15 cellular contexts compared by ENCODE assay signal in genomic region chr6:112016335-112016734, GRCh38. TPM values are rescaled to one million over a fixed set of nuclear protein-coding genes. Genes with fewer than 3 reads are reported as not detected.
A peak's percentile ranks its signal among the peaks of the same experiment; 100 is the strongest.
DNase-seq lines count a peak whose midpoint lies in the region; ATAC-seq, FAIRE-seq and TF ChIP-seq lines count a peak whose summit lies in the region.
"Had no signal": no experiment of that assay in that cellular context is flagged by ENCODE, and none has a peak within 500 bp of the region (broad histone marks: within the 10 kb centered on the region; RNA-seq: fewer than 3 reads in every experiment).

No MANE protein-coding gene starts in this region.

- no peak overlapping the region for H3K4ac ChIP-seq in neuronal stem cell (ENCODE audit: low read length)

- H2AK5ac ChIP-seq in neuronal stem cell (ENCODE audit: low read depth, low read length) = no peak overlapping the region

- no peak overlapping the region for H3K23ac ChIP-seq in neuronal stem cell (ENCODE audit: low read depth, low read length, poor library complexity)

- no peak overlapping the region for H3K4me2 ChIP-seq in neuronal stem cell (ENCODE audit: insufficient read depth, low read length, poor library complexity, severe bottlenecking)

- peak; percentile 26 for ATAC-seq in left lung
- ATAC-seq in stimulated activated naive CD8-positive, alpha-beta T cell treated with anti-CD3 and anti-CD28 coated beads, Interleukin-15, Interleukin-2, amounts not matched to agents 100 U/mL and 50 U/mL, for 24 hours = peak; percentile 82
- ATAC-seq in natural killer cell treated with Interleukin-12 subunit alpha and Interleukin-12 subunit beta and Interleukin-15 and Interleukin-18, amount 100 ng/mL, for 72 hours = no peak
- ATAC-seq: Panc1 had no signal

- no peak overlapping the region for H3K4me3 ChIP-seq in left lung
- H3K4me3 ChIP-seq in small intestine (ENCODE audit: low read depth in 1 of 2, low read length in 2 of 2) = no peak overlapping the region
- H3K4me3 ChIP-seq in neuronal stem cell (ENCODE audit: low read length in 2 of 2) = no peak overlapping the region

- H2BK15ac ChIP-seq in neuronal stem cell (ENCODE audit: low read length) = no peak overlapping the region

- no peaks in the 10 kb centered on the region for H3K4me1 ChIP-seq in left lung
- H3K4me1 ChIP-seq in small intestine (ENCODE audit: control insufficient read depth in 2 of 2, insufficient read depth in 1 of 2, low read depth in 1 of 2, low read length in 1 of 2) = peaks cover 0 to 11% of the 10 kb centered on the region in 2 donors
- peaks cover 6 to 19% of the 10 kb centered on the region in 2 donors for H3K4me1 ChIP-seq in neuronal stem cell (ENCODE audit: control insufficient read depth in 2 of 2, insufficient read depth in 1 of 2, low read depth in 1 of 2, low read length in 2 of 2)

- peak; percentile 60 to 63 for DNase-seq in activated CD4-positive, alpha-beta T cell treated with anti-CD3 and anti-CD28 coated beads for 4 hours
- DNase-seq in activated CD4-positive, alpha-beta T cell treated with anti-CD3 and anti-CD28 coated beads for 1 hour = no peak
- peak; percentile 54 for DNase-seq in activated T-helper 9 cell treated with anti-CD3 and anti-CD28 coated beads, Interleukin-2, amount 50 U/mL, for 16 hours (ENCODE audit: low read depth)
- no peak for DNase-seq in left lung
- DNase-seq in stimulated activated naive CD8-positive, alpha-beta T cell treated with anti-CD3 and anti-CD28 coated beads, Interleukin-15, Interleukin-2, amounts not matched to agents 100 U/mL and 50 U/mL, for 24 hours = peak; percentile 70
- no peak for DNase-seq in small intestine
- DNase-seq in neuronal stem cell (ENCODE audit: low spot score) = no peak
- DNase-seq in natural killer cell treated with Interleukin-12 subunit alpha and Interleukin-12 subunit beta and Interleukin-15 and Interleukin-18, amount 100 ng/mL, for 72 hours (ENCODE audit: low spot score) = no peak
- DNase-seq: activated CD8-positive, alpha-beta memory T cell treated with anti-CD3 and anti-CD28 coated beads, Interleukin-2, amount 10 ng/mL, durations not matched to agents 7 days and 5 days; NCI-H1436 treated with DMSO at 0.1 percent for 48 hours; retina had no signal

- no peak overlapping the region for H3K27ac ChIP-seq in left lung
- H3K27ac ChIP-seq in small intestine (ENCODE audit: low read depth in 1 of 2, low read length in 1 of 2) = no peak overlapping the region
- H3K27ac ChIP-seq in neuronal stem cell (replicated peaks; ENCODE audit: low read length) = no peak overlapping the region

- no peaks in the 10 kb centered on the region for H3K36me3 Mint-ChIP-seq in natural killer cell treated with Interleukin-12 subunit alpha and Interleukin-12 subunit beta and Interleukin-15 and Interleukin-18, amount 100 ng/mL, for 72 hours
- H3K36me3 Mint-ChIP-seq: activated CD8-positive, alpha-beta memory T cell treated with anti-CD3 and anti-CD28 coated beads, Interleukin-2, amount 10 ng/mL, durations not matched to agents 7 days and 5 days had no signal

- WGBS in small intestine, 3 donors = 64 to 85% (median 74%) methylated on average over 6 of the region's 6 CpGs
- WGBS in neuronal stem cell (ENCODE audit: extremely low coverage in 2 of 2, insufficient read length in 2 of 2, insufficient replicate concordance in 1 of 2), 2 donors = no CpG with 5 or more reads among the region's 6 CpGs

- H2BK120ac ChIP-seq in neuronal stem cell (ENCODE audit: low read depth, low read length) = no peak overlapping the region

- H3K9ac ChIP-seq in neuronal stem cell (ENCODE audit: low read depth, low read length, poor library complexity) = no peak overlapping the region

- H3K14ac ChIP-seq in neuronal stem cell (ENCODE audit: low read length) = no peak overlapping the region

- no peak overlapping the region for H2BK5ac ChIP-seq in neuronal stem cell (ENCODE audit: low read length)

- no peak overlapping the region for H2AFZ ChIP-seq in neuronal stem cell (ENCODE audit: low read length)

- no peak overlapping the region for H3K27ac Mint-ChIP-seq in natural killer cell treated with Interleukin-12 subunit alpha and Interleukin-12 subunit beta and Interleukin-15 and Interleukin-18, amount 100 ng/mL, for 72 hours
- H3K27ac Mint-ChIP-seq: activated CD8-positive, alpha-beta memory T cell treated with anti-CD3 and anti-CD28 coated beads, Interleukin-2, amount 10 ng/mL, durations not matched to agents 7 days and 5 days had no signal

- no peak overlapping the region for H4K8ac ChIP-seq in neuronal stem cell (ENCODE audit: low read depth, low read length)

- H3K4me3 Mint-ChIP-seq in natural killer cell treated with Interleukin-12 subunit alpha and Interleukin-12 subunit beta and Interleukin-15 and Interleukin-18, amount 100 ng/mL, for 72 hours = no peak overlapping the region
- H3K4me3 Mint-ChIP-seq: activated CD8-positive, alpha-beta memory T cell treated with anti-CD3 and anti-CD28 coated beads, Interleukin-2, amount 10 ng/mL, durations not matched to agents 7 days and 5 days had no signal

- TF ChIP-seq CTCF in left lung (IDR thresholded peaks at IDR 0.05) = no peak

- H3K27me3 Mint-ChIP-seq in natural killer cell treated with Interleukin-12 subunit alpha and Interleukin-12 subunit beta and Interleukin-15 and Interleukin-18, amount 100 ng/mL, for 72 hours = no peaks in the 10 kb centered on the region
- H3K27me3 Mint-ChIP-seq: activated CD8-positive, alpha-beta memory T cell treated with anti-CD3 and anti-CD28 coated beads, Interleukin-2, amount 10 ng/mL, durations not matched to agents 7 days and 5 days had no signal

- H3K4me1 Mint-ChIP-seq in natural killer cell treated with Interleukin-12 subunit alpha and Interleukin-12 subunit beta and Interleukin-15 and Interleukin-18, amount 100 ng/mL, for 72 hours (ENCODE audit: low read depth in 2 of 2) = no peaks in the 10 kb centered on the region

- H3K9me3 Mint-ChIP-seq in natural killer cell treated with Interleukin-12 subunit alpha and Interleukin-12 subunit beta and Interleukin-15 and Interleukin-18, amount 100 ng/mL, for 72 hours = no peaks in the 10 kb centered on the region

- no peaks in the 10 kb centered on the region for H3K79me1 ChIP-seq in neuronal stem cell (ENCODE audit: low read depth, low read length)

- no peak for FAIRE-seq in small intestine (lab: Jason Lieb, UNC)

- H3K36me3 ChIP-seq in left lung = no peaks in the 10 kb centered on the region
- no peaks in the 10 kb centered on the region for H3K36me3 ChIP-seq in small intestine (ENCODE audit: control insufficient read depth in 2 of 2, insufficient read depth in 2 of 2, low read length in 2 of 2)
- no peaks in the 10 kb centered on the region for H3K36me3 ChIP-seq in neuronal stem cell (replicated peaks in 1 of 2; ENCODE audit: control insufficient read depth in 2 of 2, insufficient read depth in 2 of 2, low read length in 2 of 2)

- no peak overlapping the region for H4K91ac ChIP-seq in neuronal stem cell (ENCODE audit: low read depth, low read length, poor library complexity)

- H3K18ac ChIP-seq in neuronal stem cell (ENCODE audit: low read length) = no peak overlapping the region

- no peaks in the 10 kb centered on the region for H3K9me3 ChIP-seq in left lung
- H3K9me3 ChIP-seq in small intestine (ENCODE audit: control insufficient read depth, low read depth) = no peaks in the 10 kb centered on the region
- H3K9me3 ChIP-seq in neuronal stem cell (replicated peaks in 1 of 2; ENCODE audit: control insufficient read depth in 2 of 2, insufficient read depth in 1 of 2, low read depth in 1 of 2, low read length in 2 of 2) = no peaks in the 10 kb centered on the region

- intact Hi-C loops in left lung (cut with DNase I) = no loop called here

- no peak overlapping the region for H2BK12ac ChIP-seq in neuronal stem cell (ENCODE audit: low read length)

- no peaks in the 10 kb centered on the region for H3K27me3 ChIP-seq in left lung
- H3K27me3 ChIP-seq in small intestine (ENCODE audit: control insufficient read depth in 2 of 2, insufficient read depth in 2 of 2, low read length in 2 of 2) = no peaks in the 10 kb centered on the region
- H3K27me3 ChIP-seq in neuronal stem cell (ENCODE audit: control insufficient read depth in 3 of 3, insufficient read depth in 3 of 3, low read depth in 1 of 3, low read length in 3 of 3) = no peaks in the 10 kb centered on the region

RNA-seq across cellular contexts. Expression of gene CCN6, which starts 37.6 kb away (rescaled TPM):
- not detected for total RNA-seq in left lung
- not detected for polyA plus RNA-seq in small intestine
- not detected for polyA plus RNA-seq in neuronal stem cell (2013, experiment 1 of 2)
- not detected for polyA plus RNA-seq in neuronal stem cell (2013, experiment 2 of 2)
- not detected for total RNA-seq in natural killer cell treated with Interleukin-12 subunit alpha and Interleukin-12 subunit beta and Interleukin-15 and Interleukin-18, amount 100 ng/mL, for 72 hours
- total RNA-seq: activated CD8-positive, alpha-beta memory T cell treated with anti-CD3 and anti-CD28 coated beads, Interleukin-2, amount 10 ng/mL, durations not matched to agents 7 days and 5 days; liver; ureter had no signal
- polyA plus RNA-seq: AG04450 had no signal

Comparison
In these comparisons a context has a peak if more than half of its experiments do, and no peak if none do; other contexts are left out.
1. DNase-seq: peak in activated CD4-positive, alpha-beta T cell treated with anti-CD3 and anti-CD28 coated beads for 4 hours (2 of 2), activated T-helper 9 cell treated with anti-CD3 and anti-CD28 coated beads, Interleukin-2, amount 50 U/mL, for 16 hours (single experiment) and stimulated activated naive CD8-positive, alpha-beta T cell treated with anti-CD3 and anti-CD28 coated beads, Interleukin-15, Interleukin-2, amounts not matched to agents 100 U/mL and 50 U/mL, for 24 hours (single experiment); none in activated CD4-positive, alpha-beta T cell treated with anti-CD3 and anti-CD28 coated beads for 1 hour (single experiment), left lung (0 of 2), small intestine (single experiment), neuronal stem cell (single experiment) and natural killer cell treated with Interleukin-12 subunit alpha and Interleukin-12 subunit beta and Interleukin-15 and Interleukin-18, amount 100 ng/mL, for 72 hours (single experiment).
2. ATAC-seq: peak in left lung (single experiment) and stimulated activated naive CD8-positive, alpha-beta T cell treated with anti-CD3 and anti-CD28 coated beads, Interleukin-15, Interleukin-2, amounts not matched to agents 100 U/mL and 50 U/mL, for 24 hours (single experiment); none in natural killer cell treated with Interleukin-12 subunit alpha and Interleukin-12 subunit beta and Interleukin-15 and Interleukin-18, amount 100 ng/mL, for 72 hours (0 of 2).